Comparison of ENCODE assay signal across 8 cellular contexts in genomic region chrX:96684339-96685204, GRCh38. TPM values are rescaled to one million over a fixed set of nuclear protein-coding genes. Genes with fewer than 3 reads are reported as not detected.
DNase-seq lines count a peak whose midpoint lies in the region; ATAC-seq and TF ChIP-seq lines count a peak whose summit lies in the region.

DIAPH2 (plus strand) TSS chrX:96684842.

- H3K4me1 ChIP-seq in endodermal cell (ENCODE audit: control insufficient read depth, insufficient read depth, low read length) (no peaks in the 10 kb centered on the region), mesodermal cell (ENCODE audit: control insufficient read depth, insufficient read depth, low read length, poor library complexity, severe bottlenecking) (peaks cover 3% of the 10 kb centered on the region)

- peak; percentile 91 for ATAC-seq in HG02981 (IDR thresholded peaks at IDR 0.05; ENCODE audit: unreplicated experiment)

- DNase-seq in NCI-H2227 (lab: John Stamatoyannopoulos, UW; ENCODE audit: unreplicated experiment) (peak; percentile 9), NCI-H2227 treated with DMSO at 0.1 percent for 48 hours (lab: John Stamatoyannopoulos, UW) (no peak), NCI-H524 (lab: John Stamatoyannopoulos, UW) (peak; percentile 65 to 85), endodermal cell (peak; percentile 95)
- DNase-seq in activated CD8-positive, alpha-beta memory T cell treated with anti-CD3 and anti-CD28 coated beads for 24 hours = peak; percentile 79
- peak; percentile 27 for DNase-seq in stimulated activated CD8-positive, alpha-beta memory T cell treated with anti-CD3 and anti-CD28 coated beads, Interleukin-15, amount 100 ng/mL, for 1 hour (ENCODE audit: low read depth)

- H3K36me3 ChIP-seq in endodermal cell (ENCODE audit: control insufficient read depth, insufficient read depth, low read length) (no peaks in the 10 kb centered on the region), mesodermal cell (ENCODE audit: control insufficient read depth, insufficient read depth, low read length) (no peaks in the 10 kb centered on the region)

- H3K9me3 Mint-ChIP-seq in endodermal cell = no peaks in the 10 kb centered on the region

- TF ChIP-seq CTCF in endodermal cell (conservative IDR thresholded peaks at IDR 0.05) = peak; percentile 60

- peaks cover 34% of the 10 kb centered on the region for H3K4me1 Mint-ChIP-seq in endodermal cell

- H3K4me3 Mint-ChIP-seq in endodermal cell = peak within 1 kb of the TSS; percentile 93

- H3K27ac ChIP-seq in endodermal cell (ENCODE audit: low read depth, low read length) (no peak within 1 kb of the TSS), mesodermal cell (ENCODE audit: low read depth, low read length, severe bottlenecking) (no peak within 1 kb of the TSS)

- no peak within 1 kb of the TSS for H3K9ac ChIP-seq in endodermal cell (ENCODE audit: extremely low read depth, low read length, poor library complexity, severe bottlenecking)

- H3K9me3 ChIP-seq in endodermal cell (ENCODE audit: control insufficient read depth, low read length) (no peaks in the 10 kb centered on the region), mesodermal cell (ENCODE audit: control insufficient read depth, low read length) (no peaks in the 10 kb centered on the region)

- H3K4me3 ChIP-seq in endodermal cell (ENCODE audit: low read length) (peak within 1 kb of the TSS; percentile 83), mesodermal cell (ENCODE audit: extremely low read depth, insufficient read depth, low read length, poor library complexity, severe bottlenecking) (peak within 1 kb of the TSS; percentile 62)

- no peaks in the 10 kb centered on the region for H3K27me3 ChIP-seq in endodermal cell (ENCODE audit: control insufficient read depth, insufficient read depth, low read length, poor library complexity, severe bottlenecking)

- H3K27me3 Mint-ChIP-seq in endodermal cell (ENCODE audit: insufficient read depth) = no peaks in the 10 kb centered on the region

- H3K27ac Mint-ChIP-seq in endodermal cell = peak within 1 kb of the TSS; percentile 89

- 4% methylated on average over 53 of the region's 57 CpGs; no CpG with 5 or more reads in 1 of the 2 experiments for WGBS in endodermal cell (ENCODE audit: insufficient coverage in 1 of 2, insufficient read length in 1 of 2), 2 experiments
- 0 to 10% methylated on average over 4 to 6 of the region's 57 CpGs for WGBS in mesodermal cell (ENCODE audit: insufficient coverage in 2 of 2), 2 experiments

- H3K36me3 Mint-ChIP-seq in endodermal cell (ENCODE audit: low read depth) = peaks cover 2% of the 10 kb centered on the region

RNA-seq across cellular contexts. Expression of gene DIAPH2, which starts in this region (rescaled TPM):
- total RNA-seq in endodermal cell = 10 to 100 TPM; 21.5 to 51.8 TPM
- polyA plus RNA-seq in endodermal cell (2013, experiment 1 of 2) = 6.2 TPM
- 6.3 TPM for polyA plus RNA-seq in endodermal cell (2013, experiment 2 of 2)
- 12.0 TPM for polyA plus RNA-seq in mesodermal cell (2013, experiment 1 of 2)
- polyA plus RNA-seq in mesodermal cell (2013, experiment 2 of 2) = 11.8 TPM
